Comparison of ENCODE assay signal across 27 cellular contexts in the genomic region with DNA sequence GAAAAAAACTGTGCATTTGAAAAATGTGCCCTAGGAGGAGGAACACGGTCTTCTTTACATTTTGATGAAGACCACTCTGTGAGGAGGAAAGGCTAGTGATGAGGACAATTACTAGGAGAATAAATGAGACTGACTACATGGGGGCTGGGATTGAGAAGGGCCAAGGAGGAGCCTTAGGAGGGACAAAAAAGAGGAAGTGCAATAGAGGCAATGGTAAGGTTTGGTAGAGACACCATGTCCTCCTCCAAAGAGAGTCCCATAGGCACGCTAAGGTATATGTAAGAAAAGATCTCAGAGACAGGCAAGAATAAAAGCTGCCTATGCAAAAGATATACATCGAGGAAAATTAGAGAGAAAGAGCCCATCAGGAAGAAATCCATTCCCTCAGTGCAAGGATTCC.
"Had no signal": no experiment of that assay in that cellular context is flagged by ENCODE, and none has a peak within 500 bp of the region (broad histone marks: within the 10 kb centered on the region; RNA-seq: fewer than 3 reads in every experiment).

No MANE protein-coding gene starts in this region.

- H3K4me3 Mint-ChIP-seq: activated CD8-positive, alpha-beta memory T cell treated with anti-CD3 and anti-CD28 coated beads, Interleukin-2, amount 10 ng/mL, durations not matched to agents 7 days and 5 days; activated naive CD4-positive, alpha-beta T cell treated with anti-CD3 and anti-CD28 coated beads, Interleukin-2, amount 50 U/mL, for 24 hours; activated T-cell treated with anti-CD3 and anti-CD28 coated beads, Interleukin-2, amount 50 U/mL, for 24 hours; activated T-helper 1 cell treated with anti-CD3 and anti-CD28 coated beads, Interleukin-12 subunit alpha, Interleukin-12 subunit beta, Interleukin-2, Interleukin-4 antibody, amounts not matched to agents 30 ng/mL and 10 ng/mL and 1 ng/mL, durations not matched to agents 14 hours and 24 hours and 36 hours; T-helper 2 cell treated with Interferon-gamma antibody and Interleukin-4, amounts not matched to agents 5 μg/mL and 100 μg/mL, for 36 hours had no signal

- H3K4me1 Mint-ChIP-seq: activated CD8-positive, alpha-beta memory T cell treated with anti-CD3 and anti-CD28 coated beads, Interleukin-2, amount 10 ng/mL, durations not matched to agents 7 days and 5 days; activated naive CD4-positive, alpha-beta T cell treated with anti-CD3 and anti-CD28 coated beads, Interleukin-2, amount 50 U/mL, for 24 hours had no signal

- DNase-seq: activated CD4-positive, alpha-beta T cell treated with anti-CD3 and anti-CD28 coated beads for 48 hours; activated CD4-positive, alpha-beta T cell treated with anti-CD3 and anti-CD28 coated beads, Interleukin-2, amount 50 U/mL, for 48 hours; activated CD4-positive, CD25-positive, alpha-beta regulatory T cell treated with anti-CD3 and anti-CD28 coated beads, Interleukin-2, amount 50 U/mL, for 72 hours; activated CD8-positive, alpha-beta memory T cell treated with anti-CD3 and anti-CD28 coated beads, Interleukin-2, amount 10 ng/mL, durations not matched to agents 7 days and 5 days; activated effector memory CD4-positive, alpha-beta T cell treated with Interleukin-2 at 50 U/mL for 16 hours; activated naive CD4-positive, alpha-beta T cell; activated T-cell treated with anti-CD3 and anti-CD28 coated beads, Interleukin-2, amount 50 U/mL, for 24 hours; aorta; body of pancreas; central memory CD4-positive, alpha-beta T cell; Karpas-422; NCI-H1092 treated with DMSO at 0.1 percent for 48 hours; NCI-H1417 treated with DMSO at 0.1 percent for 48 hours; NCI-H1694 treated with DMSO at 0.1 percent for 48 hours; NCI-H2029 treated with DMSO at 0.1 percent for 48 hours; NCI-H345; NCI-H510A; NCI-H526 treated with DMSO at 0.1 percent for 48 hours; NCI-H82; Peyer's patch; SHP77 had no signal

- H3K27ac ChIP-seq: body of pancreas, Peyer's patch, RWPE1, SJSA1 had no signal

- H3K9me3 ChIP-seq: body of pancreas, Peyer's patch, SJSA1 had no signal

- H3K27me3 Mint-ChIP-seq: activated CD8-positive, alpha-beta memory T cell treated with anti-CD3 and anti-CD28 coated beads, Interleukin-2, amount 10 ng/mL, durations not matched to agents 7 days and 5 days had no signal

- H3K27ac Mint-ChIP-seq: activated CD8-positive, alpha-beta memory T cell treated with anti-CD3 and anti-CD28 coated beads, Interleukin-2, amount 10 ng/mL, durations not matched to agents 7 days and 5 days; activated naive CD4-positive, alpha-beta T cell treated with anti-CD3 and anti-CD28 coated beads, Interleukin-2, amount 50 U/mL, for 24 hours; activated T-cell treated with anti-CD3 and anti-CD28 coated beads, Interleukin-2, amount 50 U/mL, for 24 hours; activated T-helper 1 cell treated with anti-CD3 and anti-CD28 coated beads, Interleukin-12 subunit alpha, Interleukin-12 subunit beta, Interleukin-2, Interleukin-4 antibody, amounts not matched to agents 30 ng/mL and 10 ng/mL and 1 ng/mL, durations not matched to agents 14 hours and 24 hours and 36 hours; T-helper 2 cell treated with Interferon-gamma antibody and Interleukin-4, amounts not matched to agents 5 μg/mL and 100 μg/mL, for 36 hours had no signal

- H3K36me3 ChIP-seq: Peyer's patch, SJSA1 had no signal

- H3K36me3 Mint-ChIP-seq: activated CD8-positive, alpha-beta memory T cell treated with anti-CD3 and anti-CD28 coated beads, Interleukin-2, amount 10 ng/mL, durations not matched to agents 7 days and 5 days; activated naive CD4-positive, alpha-beta T cell treated with anti-CD3 and anti-CD28 coated beads, Interleukin-2, amount 50 U/mL, for 24 hours had no signal

- ATAC-seq: activated CD8-positive, alpha-beta memory T cell treated with anti-CD3 and anti-CD28 coated beads, Interleukin-2, amount 10 ng/mL, durations not matched to agents 7 days and 5 days; body of pancreas; SK-N-SH treated with all-trans-retinoic acid at 6 μM for 48 hours had no signal

- H3K4me3 ChIP-seq: body of pancreas, Peyer's patch, SJSA1 had no signal

- H3K9me3 Mint-ChIP-seq: activated naive CD4-positive, alpha-beta T cell treated with anti-CD3 and anti-CD28 coated beads, Interleukin-2, amount 50 U/mL, for 24 hours; activated T-cell treated with anti-CD3 and anti-CD28 coated beads, Interleukin-2, amount 50 U/mL, for 24 hours; activated T-helper 1 cell treated with anti-CD3 and anti-CD28 coated beads, Interleukin-12 subunit alpha, Interleukin-12 subunit beta, Interleukin-2, Interleukin-4 antibody, amounts not matched to agents 30 ng/mL and 10 ng/mL and 1 ng/mL, durations not matched to agents 14 hours and 24 hours and 36 hours; T-helper 2 cell treated with Interferon-gamma antibody and Interleukin-4, amounts not matched to agents 5 μg/mL and 100 μg/mL, for 36 hours had no signal

- H3K27me3 ChIP-seq: body of pancreas, Peyer's patch, SJSA1 had no signal

- H3K4me1 ChIP-seq: body of pancreas, Peyer's patch, SJSA1 had no signal
